24 cellular contexts compared by ENCODE assay signal in genomic region chr9:98284754-98285153, GRCh38.
"Had no signal": no experiment of that assay in that cellular context is flagged by ENCODE, and none has a peak within 500 bp of the region (broad histone marks: within the 10 kb centered on the region; RNA-seq: fewer than 3 reads in every experiment).

No MANE protein-coding gene starts in this region.

- H3K4me3 Mint-ChIP-seq: activated B cell treated with CpG ODN at 0.5 μM for 24 hours; activated CD8-positive, alpha-beta T cell treated with anti-CD3 and anti-CD28 coated beads for 36 hours; activated naive CD8-positive, alpha-beta T cell; activated T-cell treated with anti-CD3 and anti-CD28 coated beads, Interleukin-2, amount 50 U/mL, for 4 hours; activated T-helper 17 cell treated with anti-CD3 and anti-CD28 coated beads, Interleukin-2, amount 50 U/mL, for 72 hours; T-helper 17 cell; T-helper 2 cell treated with Interferon-gamma antibody and Interleukin-4, amounts not matched to agents 5 μg/mL and 100 μg/mL, for 36 hours had no signal

- ATAC-seq: activated CD4-positive, CD25-positive, alpha-beta regulatory T cell treated with anti-CD3 and anti-CD28 coated beads, Interleukin-2, amount 50 U/mL, for 24 hours; activated CD8-positive, alpha-beta T cell treated with anti-CD3 and anti-CD28 coated beads for 36 hours; activated T-cell treated with anti-CD3 and anti-CD28 coated beads, Interleukin-2, amount 50 U/mL, for 4 hours; activated T-helper 17 cell treated with anti-CD3 and anti-CD28 coated beads, Interleukin-2, amount 50 U/mL, for 72 hours; esophagus mucosa; T-helper 17 cell had no signal

- H3K4me1 Mint-ChIP-seq: activated B cell treated with CpG ODN at 0.5 μM for 24 hours; activated T-helper 17 cell treated with anti-CD3 and anti-CD28 coated beads, Interleukin-2, amount 50 U/mL, for 72 hours had no signal

- DNase-seq: activated B cell treated with CpG ODN at 0.5 μM for 24 hours; activated CD4-positive, alpha-beta T cell treated with anti-CD3 and anti-CD28 coated beads for 48 hours; activated CD4-positive, alpha-beta T cell treated with anti-CD3 and anti-CD28 coated beads, Interleukin-2, amount 50 U/mL, for 1 hour; activated CD4-positive, alpha-beta T cell treated with anti-CD3 and anti-CD28 coated beads, Interleukin-2, amount 50 U/mL, for 48 hours; activated CD8-positive, alpha-beta memory T cell treated with anti-CD3 and anti-CD28 coated beads for 24 hours; activated CD8-positive, alpha-beta T cell treated with anti-CD3 and anti-CD28 coated beads for 36 hours; activated effector memory CD4-positive, alpha-beta T cell treated with Interleukin-2 at 50 U/mL for 16 hours; activated gamma-delta T cell treated with Interleukin-2 at 50 U/mL for 16 hours; activated naive CD4-positive, alpha-beta T cell treated with anti-CD3 and anti-CD28 coated beads, Interleukin-2, amount 50 U/mL, for 16 hours; activated naive CD4-positive, alpha-beta T cell treated with Interleukin-2 at 50 U/mL for 16 hours; activated T-cell treated with anti-CD3 and anti-CD28 coated beads, Interleukin-2, amount 50 U/mL, for 4 hours; amniotic stem cell; brain microvascular endothelial cell; caudate nucleus; effector CD8-positive, alpha-beta T cell; foreskin fibroblast; T-helper 17 cell; T1000; WERI-Rb-1 had no signal

- H3K9me3 Mint-ChIP-seq: activated B cell treated with CpG ODN at 0.5 μM for 24 hours; activated CD8-positive, alpha-beta T cell treated with anti-CD3 and anti-CD28 coated beads for 36 hours; activated T-cell treated with anti-CD3 and anti-CD28 coated beads, Interleukin-2, amount 50 U/mL, for 4 hours; activated T-helper 17 cell treated with anti-CD3 and anti-CD28 coated beads, Interleukin-2, amount 50 U/mL, for 72 hours; T-helper 2 cell treated with Interferon-gamma antibody and Interleukin-4, amounts not matched to agents 5 μg/mL and 100 μg/mL, for 36 hours had no signal

- H3K36me3 ChIP-seq: brain microvascular endothelial cell had no signal

- H3K27ac Mint-ChIP-seq: activated B cell treated with CpG ODN at 0.5 μM for 24 hours; activated CD8-positive, alpha-beta T cell treated with anti-CD3 and anti-CD28 coated beads for 36 hours; activated naive CD8-positive, alpha-beta T cell; activated T-helper 17 cell treated with anti-CD3 and anti-CD28 coated beads, Interleukin-2, amount 50 U/mL, for 72 hours; T-helper 17 cell; T-helper 2 cell treated with Interferon-gamma antibody and Interleukin-4, amounts not matched to agents 5 μg/mL and 100 μg/mL, for 36 hours had no signal

- H3K36me3 Mint-ChIP-seq: activated naive CD8-positive, alpha-beta T cell had no signal

- H3K27ac ChIP-seq: brain microvascular endothelial cell, WERI-Rb-1 had no signal
